14 cellular contexts compared by ENCODE assay signal in the genomic region with DNA sequence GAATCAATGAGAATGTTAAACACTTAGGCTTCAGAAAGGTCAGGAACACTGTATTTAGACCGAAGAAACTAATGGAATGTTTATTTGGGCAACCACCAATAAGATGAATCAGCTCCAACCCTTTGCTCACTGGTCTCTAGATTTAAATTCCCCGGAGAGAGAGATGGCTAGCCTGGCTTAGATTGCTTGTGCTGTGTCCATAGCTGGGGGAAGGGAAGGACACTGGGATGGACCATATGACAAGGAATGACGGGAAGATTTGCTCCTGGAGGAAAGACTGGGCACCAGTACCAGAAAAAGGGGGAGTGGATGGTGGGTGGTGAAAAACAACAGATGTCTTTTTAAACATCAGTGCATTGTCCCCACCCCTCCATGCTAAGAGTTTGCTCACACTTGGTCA.
A peak's percentile ranks its signal among the peaks of the same experiment; 100 is the strongest.
DNase-seq lines count a peak whose midpoint lies in the region; ATAC-seq and TF ChIP-seq lines count a peak whose summit lies in the region.
"Had no signal": no experiment of that assay in that cellular context is flagged by ENCODE, and none has a peak within 500 bp of the region (broad histone marks: within the 10 kb centered on the region; RNA-seq: fewer than 3 reads in every experiment).

No MANE protein-coding gene starts in this region.

- H3K4me1 ChIP-seq in heart left ventricle (peaks cover 0 to 12% (median 0%) of the 10 kb centered on the region in 12 donors), left ventricle myocardium inferior (no peaks in the 10 kb centered on the region), right cardiac atrium (ENCODE audit: control insufficient read depth, insufficient read depth, low read length) (no peaks in the 10 kb centered on the region), upper lobe of right lung (no peaks in the 10 kb centered on the region)
- H3K4me1 ChIP-seq: pancreas, uterus had no signal

- intact Hi-C loops in heart left ventricle (cut with DNase I), result no loop called here
- intact Hi-C loops in left ventricle myocardium inferior (cut with micrococcal nuclease), result no loop called here
- intact Hi-C loops in right cardiac atrium (cut with DNase I), result no loop called here
- intact Hi-C loops in upper lobe of right lung (cut with DNase I), result no loop called here
- intact Hi-C loops in activated CD4-positive, alpha-beta T cell treated with anti-CD3 and anti-CD28 coated beads for 36 hours (cut with DNase I, micrococcal nuclease), result no loop called here

- TF ChIP-seq POLR2A in heart left ventricle (IDR thresholded peaks at IDR 0.05), result no peak

- H3K36me3 Mint-ChIP-seq in activated CD4-positive, alpha-beta T cell treated with anti-CD3 and anti-CD28 coated beads for 36 hours (ENCODE audit: low read depth), result no peaks in the 10 kb centered on the region
- H3K36me3 Mint-ChIP-seq: activated naive CD8-positive, alpha-beta T cell had no signal

- CTCF ChIA-PET in activated CD4-positive, alpha-beta T cell treated with anti-CD3 and anti-CD28 coated beads for 36 hours (lab: Charles Lee), result interaction anchor here (1.0 kb wide), 1 partner anchor 30 kb away, joined by 4 read pairs; no protein-coding TSS in a partner anchor

- ATAC-seq in heart left ventricle (peak in 3 of 4 donors; percentile 53 to 83 (median 61)), right cardiac atrium (peak; percentile 84 to 88), upper lobe of right lung (peak; percentile 42), esophagus mucosa (no peak)
- ATAC-seq in activated CD4-positive, alpha-beta T cell treated with anti-CD3 and anti-CD28 coated beads for 36 hours, result no peak

- in situ Hi-C loops in astrocyte of the cerebellum (cut with HindIII; ENCODE audit: low sequenced_read_pairs), result no loop called here

- no peak overlapping the region for H3K27ac Mint-ChIP-seq in activated CD4-positive, alpha-beta T cell treated with anti-CD3 and anti-CD28 coated beads for 36 hours
- H3K27ac Mint-ChIP-seq: activated naive CD8-positive, alpha-beta T cell had no signal

- no peaks in the 10 kb centered on the region for H3K9me3 ChIP-seq in heart left ventricle
- no peaks in the 10 kb centered on the region for H3K9me3 ChIP-seq in left ventricle myocardium inferior (replicated peaks)
- H3K9me3 ChIP-seq in right cardiac atrium (ENCODE audit: control insufficient read depth, low read length), result no peaks in the 10 kb centered on the region
- no peaks in the 10 kb centered on the region for H3K9me3 ChIP-seq in upper lobe of right lung
- H3K9me3 ChIP-seq: pancreas, uterus had no signal

- H3K4me3 Mint-ChIP-seq in activated CD4-positive, alpha-beta T cell treated with anti-CD3 and anti-CD28 coated beads for 36 hours, result no peak overlapping the region
- H3K4me3 Mint-ChIP-seq: activated naive CD8-positive, alpha-beta T cell had no signal

- H3K27me3 ChIP-seq in heart left ventricle, result no peaks in the 10 kb centered on the region
- H3K27me3 ChIP-seq in left ventricle myocardium inferior (ENCODE audit: low read depth), result no peaks in the 10 kb centered on the region
- H3K27me3 ChIP-seq in right cardiac atrium (ENCODE audit: control insufficient read depth, insufficient read depth), result no peaks in the 10 kb centered on the region
- no peaks in the 10 kb centered on the region for H3K27me3 ChIP-seq in upper lobe of right lung
- H3K27me3 ChIP-seq: pancreas, uterus had no signal

- no peaks in the 10 kb centered on the region for H3K36me3 ChIP-seq in heart left ventricle
- H3K36me3 ChIP-seq in left ventricle myocardium inferior, result no peaks in the 10 kb centered on the region
- H3K36me3 ChIP-seq in upper lobe of right lung, result no peaks in the 10 kb centered on the region
- H3K36me3 ChIP-seq: pancreas, uterus had no signal

- H3K4me1 Mint-ChIP-seq in activated CD4-positive, alpha-beta T cell treated with anti-CD3 and anti-CD28 coated beads for 36 hours, result no peaks in the 10 kb centered on the region

- H3K27ac ChIP-seq in heart left ventricle (no peak overlapping the region), left ventricle myocardium inferior (replicated peaks) (no peak overlapping the region), right cardiac atrium (ENCODE audit: low read length) (peak overlapping the region; percentile 51), upper lobe of right lung (no peak overlapping the region)
- H3K27ac ChIP-seq: pancreas, uterus had no signal

- H3K27me3 Mint-ChIP-seq in activated CD4-positive, alpha-beta T cell treated with anti-CD3 and anti-CD28 coated beads for 36 hours, result peaks cover 12% of the 10 kb centered on the region

- no peak overlapping the region for H3K4me3 ChIP-seq in heart left ventricle
- no peak overlapping the region for H3K4me3 ChIP-seq in left ventricle myocardium inferior
- no peak overlapping the region for H3K4me3 ChIP-seq in astrocyte of the cerebellum (ENCODE audit: low read depth, low read length)
- no peak overlapping the region for H3K4me3 ChIP-seq in right cardiac atrium (ENCODE audit: low read length)
- no peak overlapping the region for H3K4me3 ChIP-seq in upper lobe of right lung
- H3K4me3 ChIP-seq: pancreas, uterus had no signal

- H3K9me3 Mint-ChIP-seq in activated CD4-positive, alpha-beta T cell treated with anti-CD3 and anti-CD28 coated beads for 36 hours (ENCODE audit: low read depth), result no peaks in the 10 kb centered on the region

- TF ChIP-seq CTCF in heart left ventricle (IDR thresholded peaks at IDR 0.05), result no peak
- no peak for TF ChIP-seq CTCF in left ventricle myocardium inferior (IDR thresholded peaks at IDR 0.05; ENCODE audit: borderline replicate concordance)
- TF ChIP-seq CTCF in astrocyte of the cerebellum (IDR thresholded peaks at IDR 0.05; ENCODE audit: low read depth, low read length, missing control alignments), result no peak
- no peak for TF ChIP-seq CTCF in upper lobe of right lung (IDR thresholded peaks at IDR 0.05)

- DNase-seq in heart left ventricle (peak in 3 of 5 donors; percentile 10 to 31 (median 19)), left ventricle myocardium inferior (no peak), astrocyte of the cerebellum (ENCODE audit: low read depth) (peak; percentile 58), right cardiac atrium (peak in 1 of 3 donors; percentile 22), upper lobe of right lung (no peak), NCI-H2081 treated with DMSO at 0.1 percent for 48 hours (lab: John Stamatoyannopoulos, UW) (no peak)
- DNase-seq in activated CD4-positive, alpha-beta T cell treated with anti-CD3 and anti-CD28 coated beads for 36 hours, result no peak
- DNase-seq: NCI-H1436; pancreas; SHP77; stimulated activated CD4-positive, alpha-beta T cell treated with anti-CD3 and anti-CD28 coated beads, Interleukin-1b, Interleukin-23, amount 100 ng/mL, for 48 hours; uterus had no signal

- WGBS in heart left ventricle, 4 donors, result 45 to 53% (median 51%) methylated on average over 3 of the region's 3 CpGs
- 38% methylated on average over 3 of the region's 3 CpGs for WGBS in right cardiac atrium

- POLR2A ChIA-PET in activated CD4-positive, alpha-beta T cell treated with anti-CD3 and anti-CD28 coated beads for 36 hours (lab: Charles Lee), result no interaction called here

Comparison
In these comparisons a context has a peak if more than half of its experiments do, and no peak if none do; other contexts are left out.
1. DNase-seq: peak in heart left ventricle (3 of 5) and astrocyte of the cerebellum (single experiment); none in left ventricle myocardium inferior (single experiment), upper lobe of right lung (single experiment), activated CD4-positive, alpha-beta T cell treated with anti-CD3 and anti-CD28 coated beads for 36 hours (single experiment) and NCI-H2081 treated with DMSO at 0.1 percent for 48 hours (single experiment).
2. ATAC-seq: peak in heart left ventricle (3 of 4), right cardiac atrium (2 of 2) and upper lobe of right lung (single experiment); none in activated CD4-positive, alpha-beta T cell treated with anti-CD3 and anti-CD28 coated beads for 36 hours (single experiment) and esophagus mucosa (single experiment).